ENCODE assay signal across 17 cellular contexts in the genomic region with DNA sequence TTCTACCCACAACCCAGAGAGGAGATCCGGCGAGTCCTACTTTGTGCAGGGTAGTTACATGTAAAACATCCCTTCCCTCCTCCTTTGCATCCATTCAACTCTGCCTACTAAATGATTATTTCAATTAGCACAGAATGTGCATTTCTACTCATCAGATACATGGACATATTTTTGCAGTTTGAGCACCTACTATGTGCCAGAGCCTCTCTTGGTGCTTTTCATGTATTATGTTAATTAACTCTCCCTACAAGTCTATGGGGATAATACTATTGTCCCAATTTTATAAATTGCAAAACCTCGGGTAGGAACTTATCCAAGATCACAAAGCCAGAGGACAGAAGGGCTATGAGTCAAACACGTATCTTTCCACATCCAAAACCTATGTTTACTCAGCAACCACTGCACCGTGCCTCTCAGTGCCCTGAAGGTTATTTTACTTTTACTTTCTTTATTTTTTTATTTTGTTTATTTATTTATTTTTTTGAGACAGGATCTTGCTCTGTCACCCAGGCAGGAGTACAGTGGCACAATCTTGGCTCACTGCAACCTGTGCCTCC.
"Had no signal": no experiment of that assay in that cellular context is flagged by ENCODE, and none has a peak within 500 bp of the region (broad histone marks: within the 10 kb centered on the region; RNA-seq: fewer than 3 reads in every experiment).

No MANE protein-coding gene starts in this region.

- H3K36me3 ChIP-seq: lower lobe of right lung, neutrophil, right atrium auricular region, thyroid gland had no signal

- H3K4me3 Mint-ChIP-seq: activated CD4-positive, alpha-beta T cell treated with anti-CD3 and anti-CD28 coated beads, Interleukin-2, amount 10 ng/mL, durations not matched to agents 24 days and 14 days; activated naive CD4-positive, alpha-beta T cell treated with anti-CD3 and anti-CD28 coated beads, Interleukin-2, amount 50 U/mL, for 24 hours; naive thymus-derived CD8-positive, alpha-beta T cell; stimulated activated effector memory CD8-positive, alpha-beta T cell treated with anti-CD3 and anti-CD28 coated beads, Interleukin-12 subunit alpha, Interleukin-12 subunit beta, amount 100 ng/mL, for 72 hours; WTC11 had no signal

- H3K27me3 Mint-ChIP-seq: activated CD4-positive, alpha-beta T cell treated with anti-CD3 and anti-CD28 coated beads, Interleukin-2, amount 10 ng/mL, durations not matched to agents 24 days and 14 days; activated naive CD4-positive, alpha-beta T cell treated with anti-CD3 and anti-CD28 coated beads, Interleukin-2, amount 50 U/mL, for 24 hours; naive thymus-derived CD8-positive, alpha-beta T cell had no signal

- H3K27ac ChIP-seq: lower lobe of right lung, neutrophil, right atrium auricular region, thyroid gland had no signal

- FAIRE-seq: colon, urothelium cell line had no signal

- H3K9me3 Mint-ChIP-seq: activated CD4-positive, alpha-beta T cell treated with anti-CD3 and anti-CD28 coated beads, Interleukin-2, amount 10 ng/mL, durations not matched to agents 24 days and 14 days; activated naive CD4-positive, alpha-beta T cell treated with anti-CD3 and anti-CD28 coated beads, Interleukin-2, amount 50 U/mL, for 24 hours; WTC11 had no signal

- DNase-seq: activated CD4-positive, alpha-beta T cell treated with anti-CD3 and anti-CD28 coated beads, Interleukin-2, amount 10 ng/mL, durations not matched to agents 24 days and 14 days; activated CD8-positive, alpha-beta memory T cell treated with anti-CD3 and anti-CD28 coated beads for 24 hours; hippocampal formation; lower lobe of right lung; mucosa of descending colon; naive thymus-derived CD8-positive, alpha-beta T cell; posterior cingulate gyrus; T-helper 1 cell; thyroid gland had no signal

- H3K4me1 ChIP-seq: lower lobe of right lung had no signal

- ATAC-seq: lower lobe of right lung; mucosa of descending colon; naive thymus-derived CD8-positive, alpha-beta T cell; stimulated activated effector memory CD8-positive, alpha-beta T cell treated with anti-CD3 and anti-CD28 coated beads, Interleukin-12 subunit alpha, Interleukin-12 subunit beta, amount 100 ng/mL, for 72 hours; WTC11 had no signal

- H3K4me1 Mint-ChIP-seq: activated CD4-positive, alpha-beta T cell treated with anti-CD3 and anti-CD28 coated beads, Interleukin-2, amount 10 ng/mL, durations not matched to agents 24 days and 14 days; activated naive CD4-positive, alpha-beta T cell treated with anti-CD3 and anti-CD28 coated beads, Interleukin-2, amount 50 U/mL, for 24 hours; naive thymus-derived CD8-positive, alpha-beta T cell; stimulated activated effector memory CD8-positive, alpha-beta T cell treated with anti-CD3 and anti-CD28 coated beads, Interleukin-12 subunit alpha, Interleukin-12 subunit beta, amount 100 ng/mL, for 72 hours had no signal

- H3K9me3 ChIP-seq: lower lobe of right lung, mucosa of descending colon, neutrophil, right atrium auricular region, thyroid gland had no signal

- H3K4me3 ChIP-seq: lower lobe of right lung, mucosa of descending colon, right atrium auricular region, smooth muscle cell, thyroid gland had no signal

- H3K36me3 Mint-ChIP-seq: activated naive CD4-positive, alpha-beta T cell treated with anti-CD3 and anti-CD28 coated beads, Interleukin-2, amount 50 U/mL, for 24 hours; naive thymus-derived CD8-positive, alpha-beta T cell; stimulated activated effector memory CD8-positive, alpha-beta T cell treated with anti-CD3 and anti-CD28 coated beads, Interleukin-12 subunit alpha, Interleukin-12 subunit beta, amount 100 ng/mL, for 72 hours; WTC11 had no signal

- H3K27me3 ChIP-seq: neutrophil, right atrium auricular region, thyroid gland had no signal

- H3K27ac Mint-ChIP-seq: activated CD4-positive, alpha-beta T cell treated with anti-CD3 and anti-CD28 coated beads, Interleukin-2, amount 10 ng/mL, durations not matched to agents 24 days and 14 days; activated naive CD4-positive, alpha-beta T cell treated with anti-CD3 and anti-CD28 coated beads, Interleukin-2, amount 50 U/mL, for 24 hours; stimulated activated effector memory CD8-positive, alpha-beta T cell treated with anti-CD3 and anti-CD28 coated beads, Interleukin-12 subunit alpha, Interleukin-12 subunit beta, amount 100 ng/mL, for 72 hours; WTC11 had no signal
